ENCODE assay signal across 33 cellular contexts in genomic region chr9:91644433-91644832, GRCh38.
"Had no signal": no experiment of that assay in that cellular context is flagged by ENCODE, and none has a peak within 500 bp of the region (broad histone marks: within the 10 kb centered on the region; RNA-seq: fewer than 3 reads in every experiment).

No MANE protein-coding gene starts in this region.

- H3K4me1 ChIP-seq: adrenal gland, ascending aorta, body of pancreas, breast epithelium had no signal

- H3K9me3 ChIP-seq: adrenal gland, body of pancreas, breast epithelium had no signal

- H3K36me3 ChIP-seq: adrenal gland, ascending aorta, brain microvascular endothelial cell, breast epithelium, cardiac muscle cell had no signal

- H3K27ac ChIP-seq: adrenal gland, ascending aorta, body of pancreas, brain microvascular endothelial cell, breast epithelium, cardiac muscle cell had no signal

- H3K27me3 ChIP-seq: adrenal gland, ascending aorta, body of pancreas, brain microvascular endothelial cell, breast epithelium, cardiac muscle cell had no signal

- H3K4me3 ChIP-seq: adrenal gland, ascending aorta, body of pancreas, breast epithelium, cardiac muscle cell had no signal

- DNase-seq: activated effector memory CD4-positive, alpha-beta T cell treated with anti-CD3 and anti-CD28 coated beads, Interleukin-2, amount 50 U/mL, for 16 hours; activated effector memory CD4-positive, alpha-beta T cell treated with Interleukin-2 at 50 U/mL for 16 hours; activated gamma-delta T cell; activated gamma-delta T cell treated with Interleukin-2 at 50 U/mL for 16 hours; activated naive CD4-positive, alpha-beta T cell; activated naive CD4-positive, alpha-beta T cell treated with anti-CD3 and anti-CD28 coated beads for 36 hours; activated naive CD4-positive, alpha-beta T cell treated with anti-CD3 and anti-CD28 coated beads, Interleukin-2, amount 10 ng/mL, durations not matched to agents 7 days and 5 days; activated naive CD4-positive, alpha-beta T cell treated with anti-CD3 and anti-CD28 coated beads, Interleukin-2, amount 50 U/mL, for 16 hours; activated naive CD4-positive, alpha-beta T cell treated with Interleukin-2 at 50 U/mL for 16 hours; activated naive CD8-positive, alpha-beta T cell treated with anti-CD3 and anti-CD28 coated beads for 36 hours; activated naive CD8-positive, alpha-beta T cell treated with anti-CD3 and anti-CD28 coated beads, Interleukin-2, amount 10 ng/mL, durations not matched to agents 7 days and 5 days; activated naive CD8-positive, alpha-beta T cell treated with anti-CD3 and anti-CD28 coated beads, Interleukin-2, amount 50 U/mL, for 24 hours; activated T-cell treated with anti-CD3 and anti-CD28 coated beads, Interleukin-2, amount 50 U/mL, for 1 hour; activated T-cell treated with anti-CD3 and anti-CD28 coated beads, Interleukin-2, amount 50 U/mL, for 24 hours; activated T-cell treated with anti-CD3 and anti-CD28 coated beads, Interleukin-2, amount 50 U/mL, for 4 hours; activated T-cell treated with anti-CD3 and anti-CD28 coated beads, Interleukin-2, amount 50 U/mL, for 48 hours; activated T-cell treated with anti-CD3 and anti-CD28 coated beads, Interleukin-2, amount 50 U/mL, for 72 hours; adrenal gland; amniotic stem cell; amygdala; anterior cingulate cortex; aorta; body of pancreas; brain microvascular endothelial cell; caudate nucleus; central memory CD4-positive, alpha-beta T cell; cerebellar nuclear complex had no signal

- FAIRE-seq: astrocyte had no signal

- ATAC-seq: activated naive CD4-positive, alpha-beta T cell treated with anti-CD3 and anti-CD28 coated beads, Interleukin-2, amount 50 U/mL, for 72 hours; activated naive CD8-positive, alpha-beta T cell treated with anti-CD3 and anti-CD28 coated beads, Interleukin-2, amount 50 U/mL, for 24 hours; activated T-cell treated with anti-CD3 and anti-CD28 coated beads, Interleukin-2, amount 50 U/mL, for 4 hours; activated T-cell treated with anti-CD3 and anti-CD28 coated beads, Interleukin-2, amount 50 U/mL, for 72 hours; activated T-helper 17 cell treated with anti-CD3 and anti-CD28 coated beads, Interleukin-2, amount 50 U/mL, for 72 hours; body of pancreas had no signal
